Comparison of ENCODE assay signal across 1 cellular context in the genomic region with DNA sequence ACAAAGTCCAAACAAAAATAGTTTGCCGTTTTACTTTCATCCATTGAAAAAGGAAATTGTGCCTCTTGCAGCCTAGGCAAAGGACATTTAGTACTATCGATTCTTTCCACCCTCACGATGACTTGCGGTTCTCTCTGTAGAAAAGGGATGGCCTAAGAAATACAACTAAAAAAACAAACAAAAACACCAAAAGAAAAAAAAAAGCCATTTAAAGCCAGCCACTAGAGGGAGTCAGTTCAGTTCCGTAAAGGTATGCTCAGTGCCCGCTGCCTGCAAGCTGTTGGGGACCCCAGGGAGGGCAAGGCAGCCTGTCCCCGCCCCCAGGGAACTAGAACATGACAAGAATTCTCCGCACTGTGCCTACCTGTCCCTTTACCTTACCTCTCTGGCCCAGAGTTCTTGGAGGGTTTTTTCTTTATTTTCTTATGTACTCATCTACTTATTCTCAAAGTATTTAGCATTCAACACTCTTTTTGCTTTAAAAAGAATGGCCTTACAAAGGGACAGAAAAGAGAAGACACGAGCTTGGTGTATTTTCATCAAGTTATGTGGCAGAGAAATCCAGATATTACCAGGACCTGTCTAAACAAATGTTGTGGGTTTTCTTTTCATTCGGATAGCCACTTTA.
TF ChIP-seq lines count a peak whose summit lies in the region.

No MANE protein-coding gene starts in this region.

TF ChIP-seq in GM23338, 12 proteins besides CTCF, POLR2A, EP300 and RAD21 (continued from another document):
- TF ChIP-seq ZNF462 (CRISPR knock-in tag; IDR thresholded peaks at IDR 0.05) (no peak), ZNF331 (CRISPR knock-in tag; IDR thresholded peaks at IDR 0.05; ENCODE audit: low read depth) (no peak), JUNB (IDR thresholded peaks at IDR 0.05; ENCODE audit: unreplicated experiment) (no peak), EZH2 (IDR thresholded peaks at IDR 0.05; ENCODE audit: low read depth, unreplicated experiment) (no peak), NANOG (IDR thresholded peaks at IDR 0.05; ENCODE audit: borderline replicate concordance) (no peak), REST (IDR thresholded peaks at IDR 0.05; ENCODE audit: unreplicated experiment) (no peak), ETS1 (IDR thresholded peaks at IDR 0.05) (no peak), CREB1 (CRISPR knock-in tag; IDR thresholded peaks at IDR 0.05; ENCODE audit: low read depth) (no peak)
